37 cellular contexts compared by ENCODE assay signal in genomic region chr5:154459015-154459414, GRCh38. TPM values are rescaled to one million over a fixed set of nuclear protein-coding genes. Genes with fewer than 3 reads are reported as not detected.
"Had no signal": no experiment of that assay in that cellular context is flagged by ENCODE, and none has a peak within 500 bp of the region (broad histone marks: within the 10 kb centered on the region; RNA-seq: fewer than 3 reads in every experiment).

No MANE protein-coding gene starts in this region.

- ATAC-seq: activated CD4-positive, CD25-positive, alpha-beta regulatory T cell treated with anti-CD3 and anti-CD28 coated beads, Interleukin-2, amount 50 U/mL, for 24 hours; activated CD8-positive, alpha-beta memory T cell treated with anti-CD3 and anti-CD28 coated beads, Interleukin-2, amount 10 ng/mL, durations not matched to agents 7 days and 5 days; activated CD8-positive, alpha-beta T cell treated with anti-CD3 and anti-CD28 coated beads, Interleukin-2, amount 10 ng/mL, durations not matched to agents 7 days and 5 days; activated naive CD8-positive, alpha-beta T cell treated with anti-CD3 and anti-CD28 coated beads, Interleukin-2, amount 50 U/mL, for 24 hours; body of pancreas; T-cell had no signal

- H3K27ac ChIP-seq: adrenal gland, body of pancreas, colonic mucosa, epithelial cell of prostate, esophagus squamous epithelium, WERI-Rb-1 had no signal

- H3K9me3 ChIP-seq: adrenal gland, body of pancreas, colonic mucosa, esophagus squamous epithelium had no signal

- H3K4me1 ChIP-seq: adrenal gland, body of pancreas, colonic mucosa, esophagus squamous epithelium had no signal

- H3K4me3 ChIP-seq: adrenal gland, body of pancreas, colonic mucosa, esophagus squamous epithelium had no signal

- H3K27me3 ChIP-seq: adrenal gland, body of pancreas, colonic mucosa, esophagus squamous epithelium had no signal

- DNase-seq: activated B cell treated with CpG ODN at 0.5 μM for 24 hours; activated CD4-positive, alpha-beta memory T cell treated with anti-CD3 and anti-CD28 coated beads for 36 hours; activated CD4-positive, alpha-beta T cell treated with anti-CD3 and anti-CD28 coated beads for 48 hours; activated CD4-positive, alpha-beta T cell treated with anti-CD3 and anti-CD28 coated beads, Interleukin-2, amount 50 U/mL, for 1 hour; activated CD8-positive, alpha-beta memory T cell treated with anti-CD3 and anti-CD28 coated beads, Interleukin-2, amount 10 ng/mL, durations not matched to agents 7 days and 5 days; activated CD8-positive, alpha-beta memory T cell treated with anti-CD3 and anti-CD28 coated beads, Interleukin-2, amount 50 U/mL, for 4 hours; activated CD8-positive, alpha-beta T cell treated with anti-CD3 and anti-CD28 coated beads, Interleukin-2, amount 10 ng/mL, durations not matched to agents 7 days and 5 days; activated effector memory CD4-positive, alpha-beta T cell treated with anti-CD3 and anti-CD28 coated beads, Interleukin-2, amount 50 U/mL, for 16 hours; activated naive CD4-positive, alpha-beta T cell treated with anti-CD3 and anti-CD28 coated beads for 36 hours; activated naive CD8-positive, alpha-beta T cell treated with anti-CD3 and anti-CD28 coated beads for 36 hours; activated naive CD8-positive, alpha-beta T cell treated with anti-CD3 and anti-CD28 coated beads, Interleukin-2, amount 50 U/mL, for 24 hours; activated T-cell treated with anti-CD3 and anti-CD28 coated beads, Interleukin-2, amount 50 U/mL, for 1 hour; activated T-cell treated with anti-CD3 and anti-CD28 coated beads, Interleukin-2, amount 50 U/mL, for 48 hours; adrenal gland; amygdala; aorta; body of pancreas; central memory CD4-positive, alpha-beta T cell; cerebellar nuclear complex; colonic mucosa; effector CD8-positive, alpha-beta T cell; esophagus squamous epithelium; foreskin fibroblast; SW 1271; T-cell; T1000; WERI-Rb-1 had no signal

RNA-seq across cellular contexts. Expression of gene HAND1, which starts 19.0 kb away (rescaled TPM):
- total RNA-seq: activated B cell treated with CpG ODN at 0.5 μM for 24 hours; activated CD4-positive, alpha-beta memory T cell treated with anti-CD3 and anti-CD28 coated beads for 36 hours; activated CD8-positive, alpha-beta memory T cell treated with anti-CD3 and anti-CD28 coated beads for 36 hours; activated CD8-positive, alpha-beta memory T cell treated with anti-CD3 and anti-CD28 coated beads, Interleukin-2, amount 10 ng/mL, durations not matched to agents 7 days and 5 days; activated CD8-positive, alpha-beta T cell treated with anti-CD3 and anti-CD28 coated beads, Interleukin-2, amount 10 ng/mL, durations not matched to agents 7 days and 5 days; activated naive CD4-positive, alpha-beta T cell treated with anti-CD3 and anti-CD28 coated beads for 36 hours; activated naive CD8-positive, alpha-beta T cell treated with anti-CD3 and anti-CD28 coated beads for 36 hours; activated T-helper 1 cell treated with anti-CD3 and anti-CD28 coated beads, Interleukin-12 subunit alpha, Interleukin-12 subunit beta, Interleukin-2, Interleukin-4 antibody, amounts not matched to agents 30 ng/mL and 10 ng/mL and 1 ng/mL, durations not matched to agents 14 hours and 24 hours and 36 hours; activated T-helper 2 cell treated with anti-CD3 and anti-CD28 coated beads, Interferon-gamma antibody, Interleukin-2, Interleukin-4, amounts not matched to agents 10 μg/mL and 5 μg/mL and 100 μg/mL, durations not matched to agents 14 hours and 24 hours and 36 hours; aorta; body of pancreas; dermis microvascular lymphatic vessel endothelial cell; endothelial cell of umbilical vein; esophagus squamous epithelium; fibroblast of lung; frontal cortex; T-cell had no signal
- polyA plus RNA-seq: aorta, endothelial cell of umbilical vein, esophagus, fibroblast of lung had no signal
